In genomic region chr17:20848869-20849443, GRCh38 we compare ENCODE assay signal across 8 cellular contexts.
A peak's percentile ranks its signal among the peaks of the same experiment; 100 is the strongest.
DNase-seq lines count a peak whose midpoint lies in the region; ATAC-seq, FAIRE-seq and TF ChIP-seq lines count a peak whose summit lies in the region.
"Not testable (repeated sequence)": the region's sequence is repeated elsewhere in the genome, so short reads cannot be mapped to it uniquely, and the experiment has no call there.

No MANE protein-coding gene starts in this region.

- TF ChIP-seq POLR2A in A549 (IDR thresholded peaks at IDR 0.05; ENCODE audit: low read length); K562 (conservative IDR thresholded peaks at IDR 0.05); right lobe of liver (IDR thresholded peaks at IDR 0.05); sigmoid colon (IDR thresholded peaks at IDR 0.05): not testable (repeated sequence)

- H3K79me2 ChIP-seq in Loucy (ENCODE audit: insufficient read depth, low read length); K562 (ENCODE audit: control insufficient read depth, insufficient read depth, low read length): not testable (repeated sequence)

- not testable (repeated sequence) for H3K9me2 ChIP-seq in Loucy (replicated peaks; ENCODE audit: low read depth, low read length)

- not testable (repeated sequence) for H3K27ac ChIP-seq in A549; K562 (ENCODE audit: extremely low read depth, low read depth, low read length); right lobe of liver; sigmoid colon

- H3K9me3 ChIP-seq in A549; Loucy (ENCODE audit: insufficient read depth, low read depth, low read length); K562 (replicated peaks; ENCODE audit: control insufficient read depth, insufficient read depth, low read depth, low read length); right lobe of liver; sigmoid colon: not testable (repeated sequence)

- CTCF ChIA-PET in A549 (lab: Yijun Ruan, JAX) = not testable (repeated sequence)
- CTCF ChIA-PET in K562 (lab: Yijun Ruan, JAX; ENCODE audit: low intra/inter-chr PET ratio) = interaction anchor here (0.7 kb wide), 1 partner anchor 1454 kb away, joined by 3 read pairs; no protein-coding TSS in a partner anchor

- H3F3A ChIP-seq in Loucy (ENCODE audit: low read depth) = not testable (repeated sequence)

- H3K9ac ChIP-seq in Loucy (ENCODE audit: low read depth, low read length, poor library complexity, severe bottlenecking); K562 (ENCODE audit: insufficient read depth in 1 of 2, low read depth in 2 of 2, low read length in 2 of 2): not testable (repeated sequence)

- H2AFZ ChIP-seq in Loucy (ENCODE audit: low read length); K562 (ENCODE audit: low read depth, low read length): not testable (repeated sequence)

- not testable (repeated sequence) for H3K27me3 ChIP-seq in Loucy (ENCODE audit: insufficient read depth, low read length, poor library complexity, severe bottlenecking); K562 (ENCODE audit: control insufficient read depth in 2 of 2, insufficient read depth in 2 of 2, low read length in 2 of 2); right lobe of liver
- peaks cover 0 to 29% (median 2%) of the 10 kb centered on the region in 3 donors for H3K27me3 ChIP-seq in sigmoid colon

- H3K36me3 ChIP-seq in Loucy (ENCODE audit: insufficient read depth, low read length); K562 (ENCODE audit: control insufficient read depth, insufficient read depth, low read length); right lobe of liver; sigmoid colon: not testable (repeated sequence)

- H3K9me1 ChIP-seq in K562 (ENCODE audit: control insufficient read depth, insufficient read depth, low read length) = not testable (repeated sequence)

- WGBS in A549 (ENCODE audit: missing lambda C conversion rate) = 39% methylated on average over 3 of the region's 3 CpGs
- 33% methylated on average over 3 of the region's 3 CpGs for WGBS in K562 (ENCODE audit: insufficient coverage, low coverage, missing lambda C conversion rate)
- 57% methylated on average over 3 of the region's 3 CpGs for WGBS in right lobe of liver (ENCODE audit: insufficient coverage, low coverage, low lambda C conversion rate, missing lambda C conversion rate)
- 54 to 78% methylated on average over 3 of the region's 3 CpGs for WGBS in sigmoid colon, 2 donors

- H3K4me1 ChIP-seq in A549; Loucy (ENCODE audit: insufficient read depth, low read length, poor library complexity, severe bottlenecking); K562 (replicated peaks in 1 of 2; ENCODE audit: control insufficient read depth in 2 of 2, insufficient read depth in 2 of 2, low read length in 2 of 2); right lobe of liver: not testable (repeated sequence)
- peaks cover 0 to 20% (median 8%) of the 10 kb centered on the region in 4 donors for H3K4me1 ChIP-seq in sigmoid colon

- intact Hi-C loops in K562 (cut with micrococcal nuclease); right lobe of liver (cut with DNase I); sigmoid colon (cut with DNase I): not testable (repeated sequence)

- not testable (repeated sequence) for H4K20me1 ChIP-seq in Loucy (ENCODE audit: insufficient read depth, low read length, poor library complexity, severe bottlenecking); K562 (replicated peaks; ENCODE audit: control insufficient read depth, insufficient read depth, low read length)

- in situ Hi-C loops in K562 (cut with MboI) = not testable (repeated sequence)

- TF ChIP-seq RAD21 in A549 (conservative IDR thresholded peaks at IDR 0.05 in 1 of 2, IDR thresholded peaks at IDR 0.05 in 1 of 2) (peak; percentile 50 to 69; a peak in 4 of 5 replicates), K562 (CRISPR knock-in tag; conservative IDR thresholded peaks at IDR 0.05 in 1 of 2, IDR thresholded peaks at IDR 0.05 in 1 of 2) (peak in 1 of 2 experiments; percentile 41; a peak in 3 of 4 replicates)

- DNase-seq in A549 (ENCODE audit: low read depth in 1 of 2, low spot score in 1 of 2); GM10266 (ENCODE audit: extremely low spot score); K562 (ENCODE audit: extremely low read depth in 1 of 4, low spot score in 3 of 4); right lobe of liver; sigmoid colon: not testable (repeated sequence)
- peak; percentile 34 for DNase-seq in OCI-M1 (lab: John Stamatoyannopoulos, UW)
- DNase-seq in fibroblast of pulmonary artery (ENCODE audit: low read depth) = peak; percentile 19

- ATAC-seq in A549 = peak in 1 of 2 experiments; percentile 68; a peak in 3 of 6 replicates
- peak; percentile 61; the same call in 2 of the 3 replicates for ATAC-seq in K562
- ATAC-seq in right lobe of liver = peak in 3 of 4 donors; percentile 47 to 66 (median 50)

- H3K4me2 ChIP-seq in A549; Loucy (ENCODE audit: low read depth, low read length, poor library complexity, severe bottlenecking); K562 (ENCODE audit: insufficient read depth, low read length): not testable (repeated sequence)

- BruUV-seq in K562 (replicated peaks; lab: Mats Ljungman, UMichigan) = not testable (repeated sequence)

- TF ChIP-seq CTCF in A549 (IDR thresholded peaks at IDR 0.05) (peak; percentile 67; the same call in 2 of the 3 replicates), GM10266 (IDR thresholded peaks at IDR 0.05; ENCODE audit: control insufficient read depth, insufficient read depth, low read depth, missing control alignments) (peak; percentile 24), Loucy (conservative IDR thresholded peaks at IDR 0.05; ENCODE audit: low read length) (peak; percentile 54), K562 (IDR thresholded peaks at IDR 0.05 in 2 of 3, conservative IDR thresholded peaks at IDR 0.05 in 1 of 3; ENCODE audit: insufficient read depth in 2 of 3, low read depth in 1 of 3, low read length in 3 of 3) (peak in 1 of 3 experiments; percentile 18; a peak in 1 of 6 replicates), fibroblast of pulmonary artery (IDR thresholded peaks at IDR 0.05; ENCODE audit: low read length, missing control alignments) (peak; percentile 46), right lobe of liver (IDR thresholded peaks at IDR 0.05) (peak; percentile 29 to 50 (median 42)), sigmoid colon (IDR thresholded peaks at IDR 0.05) (peak in 3 of 4 experiments; percentile 21 to 51 (median 21))

- POLR2A ChIA-PET in A549 (lab: Yijun Ruan, JAX); K562 (lab: Yijun Ruan, JAX): not testable (repeated sequence)

- not testable (repeated sequence) for TF ChIP-seq EP300 in A549 (IDR thresholded peaks at IDR 0.05); K562 (IDR thresholded peaks at IDR 0.05; ENCODE audit: low read length); sigmoid colon (IDR thresholded peaks at IDR 0.05)

- FAIRE-seq in A549 (lab: Jason Lieb, UNC) (peak; percentile 92), K562 (lab: Jason Lieb, UNC) (peak; percentile 37)

- not testable (repeated sequence) for H3K4me3 ChIP-seq in A549; Loucy (ENCODE audit: low read length, poor library complexity, severe bottlenecking); K562; fibroblast of pulmonary artery (replicated peaks; ENCODE audit: low read depth, low read length); right lobe of liver; sigmoid colon

TF ChIP-seq in A549, 52 proteins besides CTCF, POLR2A, EP300 and RAD21:
- TF ChIP-seq SMC3 (IDR thresholded peaks at IDR 0.05) = peak; percentile 62
